9 cellular contexts compared by ENCODE assay signal in genomic region chr3:64584193-64584592, GRCh38.
"Had no signal": no experiment of that assay in that cellular context is flagged by ENCODE, and none has a peak within 500 bp of the region (broad histone marks: within the 10 kb centered on the region; RNA-seq: fewer than 3 reads in every experiment).

No MANE protein-coding gene starts in this region.

- H3K36me3 ChIP-seq: pancreas had no signal

- H3K4me3 ChIP-seq: coronary artery, pancreas had no signal

- H3K9me3 ChIP-seq: pancreas had no signal

- H3K27ac ChIP-seq: coronary artery, pancreas had no signal

- H3K27me3 ChIP-seq: pancreas had no signal

- ATAC-seq: stimulated activated effector memory CD8-positive, alpha-beta T cell treated with anti-CD3 and anti-CD28 coated beads, Interleukin-12 subunit alpha, Interleukin-12 subunit beta, amount 100 ng/mL, for 72 hours had no signal

- DNase-seq: activated CD4-positive, alpha-beta T cell treated with anti-CD3 and anti-CD28 coated beads, Interleukin-2, amount 50 U/mL, for 1 hour; activated CD8-positive, alpha-beta memory T cell treated with anti-CD3 and anti-CD28 coated beads for 24 hours; activated gamma-delta T cell treated with Interleukin-2 at 50 U/mL for 16 hours; amniotic stem cell; hippocampal formation; pancreas; T-helper 9 cell had no signal
